ENCODE assay signal across 21 cellular contexts in genomic region chrX:31371956-31372355, GRCh38.
DNase-seq lines count a peak whose midpoint lies in the region; ATAC-seq, FAIRE-seq and TF ChIP-seq lines count a peak whose summit lies in the region.
"Had no signal": no experiment of that assay in that cellular context is flagged by ENCODE, and none has a peak within 500 bp of the region (broad histone marks: within the 10 kb centered on the region; RNA-seq: fewer than 3 reads in every experiment).

No MANE protein-coding gene starts in this region.

- no peaks in the 10 kb centered on the region for H3K79me1 ChIP-seq in mesendoderm (ENCODE audit: low read length)

- intact Hi-C loops in Right ventricle myocardium superior (cut with DNase I) (no loop called here), cardiac septum (cut with DNase I) (no loop called here)

- no peak for ATAC-seq in SK-N-SH treated with all-trans-retinoic acid at 6 μM for 48 hours
- peak; percentile 31 for ATAC-seq in Right ventricle myocardium superior (ENCODE audit: poor library complexity)
- ATAC-seq in left lobe of liver = no peak
- ATAC-seq: A549; CD8-positive, alpha-beta T cell had no signal

- H3K27me3 ChIP-seq in SK-N-SH (ENCODE audit: insufficient read depth) = no peaks in the 10 kb centered on the region
- no peaks in the 10 kb centered on the region for H3K27me3 ChIP-seq in mesendoderm (ENCODE audit: insufficient read depth, low read length, poor library complexity)

- no peaks in the 10 kb centered on the region for H3F3A ChIP-seq in SK-N-SH (replicated peaks; ENCODE audit: insufficient read depth)

- no peak overlapping the region for H3K9ac ChIP-seq in SK-N-SH
- H3K9ac ChIP-seq in mesendoderm (ENCODE audit: low read length) = no peak overlapping the region
- H3K9ac ChIP-seq: BLaER1 treated with 17β-estradiol and CSF1 and Interleukin-3, amounts not matched to agents 10 nM and 100 nM had no signal

- no peak overlapping the region for H3K4me2 ChIP-seq in SK-N-SH
- no peak overlapping the region for H3K4me2 ChIP-seq in mesendoderm (ENCODE audit: low read length)
- H3K4me2 ChIP-seq: A549; BLaER1 treated with 17β-estradiol and CSF1 and Interleukin-3, amounts not matched to agents 10 nM and 100 nM had no signal

- H3K9me3 ChIP-seq in SK-N-SH = no peaks in the 10 kb centered on the region
- H3K9me3 ChIP-seq: A549, Caco-2 had no signal

- H4K20me1 ChIP-seq in SK-N-SH (ENCODE audit: insufficient read depth) = no peaks in the 10 kb centered on the region
- H4K20me1 ChIP-seq: BLaER1 treated with 17β-estradiol and CSF1 and Interleukin-3, amounts not matched to agents 10 nM and 100 nM had no signal

- DNase-seq in SK-N-SH (no peak), Right ventricle myocardium superior (no peak), cardiac septum (ENCODE audit: low spot score) (no peak), HTR-8/SVneo (ENCODE audit: insufficient read length, low spot score) (no peak), mesendoderm (peak; percentile 38), left lobe of liver (ENCODE audit: low spot score) (no peak)
- DNase-seq: AML-193; Caco-2; Calu3; CD4-positive, alpha-beta T cell; CD8-positive, alpha-beta T cell; DMS79 treated with DMSO at 0.1 percent for 48 hours; GF-D8 had no signal

- CTCF ChIA-PET in SK-N-SH (lab: Yijun Ruan, JAX) = no interaction called here

- H3K4ac ChIP-seq in mesendoderm (ENCODE audit: low read depth, low read length) = no peak overlapping the region

- no peak overlapping the region for H4K8ac ChIP-seq in mesendoderm (ENCODE audit: low read depth, low read length)

- no peak for TF ChIP-seq CTCF in SK-N-SH (IDR thresholded peaks at IDR 0.05)

- FAIRE-seq in HTR-8/SVneo (lab: Jason Lieb, UNC) = peak; percentile 59
- FAIRE-seq: A549, D721Med, G401.6, GM12891 had no signal

- no peak overlapping the region for H2AK5ac ChIP-seq in mesendoderm (ENCODE audit: low read length)

- H3K18ac ChIP-seq in mesendoderm (ENCODE audit: low read length) = no peak overlapping the region

- no peak overlapping the region for H3K4me3 ChIP-seq in SK-N-SH (ENCODE audit: low read depth in 2 of 2, low read length in 1 of 2)
- H3K4me3 ChIP-seq in mesendoderm (ENCODE audit: low read length) = no peak overlapping the region
- H3K4me3 ChIP-seq: A549; BLaER1 treated with 17β-estradiol and CSF1 and Interleukin-3, amounts not matched to agents 10 nM and 100 nM had no signal

- H3K4me1 ChIP-seq in SK-N-SH (ENCODE audit: control insufficient read depth in 1 of 2, insufficient read depth in 2 of 2, low read depth in 1 of 2, low read length in 1 of 2) (no peaks in the 10 kb centered on the region), mesendoderm (ENCODE audit: control insufficient read depth, low read depth, low read length) (peaks cover 2% of the 10 kb centered on the region)
- H3K4me1 ChIP-seq: A549, Caco-2 had no signal

- H3K9me2 ChIP-seq in SK-N-SH = no peaks in the 10 kb centered on the region

- no peak overlapping the region for H3K56ac ChIP-seq in mesendoderm (ENCODE audit: low read length)

- WGBS in SK-N-SH (ENCODE audit: low lambda C conversion rate) = 32% methylated on average over 5 of the region's 5 CpGs
- no CpG with 5 or more reads among the region's 5 CpGs for WGBS in mesendoderm (ENCODE audit: extremely low coverage, insufficient coverage, low lambda C conversion rate)

- no peak overlapping the region for H2BK15ac ChIP-seq in mesendoderm (replicated peaks; ENCODE audit: low read depth)

- no peak for TF ChIP-seq RAD21 in SK-N-SH (IDR thresholded peaks at IDR 0.05; ENCODE audit: low read length)

- H3K79me2 ChIP-seq in SK-N-SH (ENCODE audit: insufficient read depth) (no peaks in the 10 kb centered on the region), mesendoderm (ENCODE audit: control insufficient read depth, insufficient read depth, low read length) (no peaks in the 10 kb centered on the region)

- no peak overlapping the region for H2BK120ac ChIP-seq in mesendoderm (ENCODE audit: low read depth, low read length)

- H3K27ac ChIP-seq in SK-N-SH (ENCODE audit: low read depth in 2 of 2, low read length in 1 of 2) (peak overlapping the region in 1 of 2 experiments; percentile 34; a peak in 1 of 4 replicates), mesendoderm (ENCODE audit: low read depth, low read length) (no peak overlapping the region)
- H3K27ac ChIP-seq: 22Rv1; A549; BLaER1 treated with 17β-estradiol and CSF1 and Interleukin-3, amounts not matched to agents 10 nM and 100 nM; C4-2B had no signal

- no peak overlapping the region for H2BK5ac ChIP-seq in mesendoderm (ENCODE audit: low read length)

- POLR2A ChIA-PET in SK-N-SH (lab: Yijun Ruan, JAX) = no interaction called here

- no peak overlapping the region for H4K5ac ChIP-seq in mesendoderm (ENCODE audit: low read length)

- no peak overlapping the region for H3K23ac ChIP-seq in mesendoderm (ENCODE audit: low read length)

- no peaks in the 10 kb centered on the region for H3K36me3 ChIP-seq in SK-N-SH (replicated peaks in 1 of 2; ENCODE audit: control insufficient read depth in 1 of 2, insufficient read depth in 2 of 2, low read length in 1 of 2)
- H3K36me3 ChIP-seq in mesendoderm (ENCODE audit: control insufficient read depth, insufficient read depth, low read length) = no peaks in the 10 kb centered on the region
- H3K36me3 ChIP-seq: BLaER1 treated with 17β-estradiol and CSF1 and Interleukin-3, amounts not matched to agents 10 nM and 100 nM had no signal

- H2AFZ ChIP-seq in SK-N-SH (ENCODE audit: low read depth) = no peak overlapping the region

- TF ChIP-seq EP300 in SK-N-SH (IDR thresholded peaks at IDR 0.05; ENCODE audit: borderline replicate concordance in 1 of 2, low read depth in 1 of 2, low read length in 1 of 2) = no peak

TF ChIP-seq in SK-N-SH, 30 proteins besides CTCF, POLR2A, EP300 and RAD21:
- no peak for TF ChIP-seq MEF2A (IDR thresholded peaks at IDR 0.05; ENCODE audit: borderline replicate concordance, low read depth)
- TF ChIP-seq NRF1 (IDR thresholded peaks at IDR 0.05; ENCODE audit: low read depth, low read length) = no peak
- no peak for TF ChIP-seq PBX3 (IDR thresholded peaks at IDR 0.05)
- TF ChIP-seq TCF12 (IDR thresholded peaks at IDR 0.05) = no peak
- TF ChIP-seq RCOR1 (IDR thresholded peaks at IDR 0.05; ENCODE audit: low read length) = no peak
- TF ChIP-seq GATA2 (CRISPR knock-in tag; IDR thresholded peaks at IDR 0.05) = peak; percentile 62
- TF ChIP-seq IRF3 (IDR thresholded peaks at IDR 0.05; ENCODE audit: low read depth, low read length) = no peak
- no peak for TF ChIP-seq MXI1 (IDR thresholded peaks at IDR 0.05; ENCODE audit: low read depth, low read length)

TF ChIP-seq in SK-N-SH treated with all-trans-retinoic acid at 6 μM for 48 hours, 23 proteins besides CTCF, POLR2A, EP300 and RAD21 (continues in another document):
- TF ChIP-seq RARB (CRISPR knock-in tag; IDR thresholded peaks at IDR 0.05) (no peak), ZC3H10 (CRISPR knock-in tag; IDR thresholded peaks at IDR 0.05) (no peak), PATZ1 (CRISPR knock-in tag; IDR thresholded peaks at IDR 0.05; ENCODE audit: borderline replicate concordance) (no peak), CSRNP3 (CRISPR knock-in tag; IDR thresholded peaks at IDR 0.05) (no peak), TSHZ2 (CRISPR knock-in tag; IDR thresholded peaks at IDR 0.05) (no peak), ZNF8 (CRISPR knock-in tag; IDR thresholded peaks at IDR 0.05) (no peak)
